8 cellular contexts compared by ENCODE assay signal in genomic region chr14:100586520-100587247, GRCh38. TPM values are rescaled to one million over a fixed set of nuclear protein-coding genes. Genes with fewer than 3 reads are reported as not detected.
DNase-seq lines count a peak whose midpoint lies in the region; ATAC-seq, FAIRE-seq and TF ChIP-seq lines count a peak whose summit lies in the region.

No MANE protein-coding gene starts in this region.

- DNase-seq in COLO829 (ENCODE audit: low spot score) (peak; percentile 49), foreskin melanocyte (peak; percentile 11), posterior vena cava (ENCODE audit: low spot score) (peak; percentile 75), GM19239 (ENCODE audit: insufficient read length, low spot score) (no peak)
- peak; percentile 16 for DNase-seq in activated CD8-positive, alpha-beta memory T cell treated with anti-CD3 and anti-CD28 coated beads, Interleukin-2, amount 50 U/mL, for 4 hours

- intact Hi-C loops in posterior vena cava (cut with DNase I): no loop called here

- ATAC-seq in HG03442 (IDR thresholded peaks at IDR 0.05; ENCODE audit: unreplicated experiment) (no peak), HG03342 (IDR thresholded peaks at IDR 0.05; ENCODE audit: unreplicated experiment) (no peak)

- no peak for FAIRE-seq in GM19239 (lab: Jason Lieb, UNC)

- no peak for TF ChIP-seq EP300 in Ishikawa (IDR thresholded peaks at IDR 0.05; ENCODE audit: borderline replicate concordance)

- no peak for TF ChIP-seq RAD21 in Ishikawa (IDR thresholded peaks at IDR 0.05; ENCODE audit: low read depth)

TF ChIP-seq in Ishikawa, 13 proteins besides CTCF, POLR2A, EP300 and RAD21:
- TF ChIP-seq TEAD4 (IDR thresholded peaks at IDR 0.05): peak; percentile 31; the same call in 1 of the 2 replicates
- no peak for TF ChIP-seq FOXM1 (IDR thresholded peaks at IDR 0.05; ENCODE audit: borderline replicate concordance, low read depth)
- TF ChIP-seq EGR1 (IDR thresholded peaks at IDR 0.05): peak; percentile 74
- peak; percentile 63 for TF ChIP-seq ZBTB7A (IDR thresholded peaks at IDR 0.05; ENCODE audit: low read depth)
- TF ChIP-seq YY1 (IDR thresholded peaks at IDR 0.05; ENCODE audit: low read depth): no peak
- TF ChIP-seq MAX (IDR thresholded peaks at IDR 0.05): peak; percentile 85
- TF ChIP-seq TCF12 (IDR thresholded peaks at IDR 0.05; ENCODE audit: low read depth): peak; percentile 56; the same call in 1 of the 2 replicates
- 0 out of 2 replicates have a peak, but pooled peaks have one; percentile 6 for TF ChIP-seq REST (IDR thresholded peaks at IDR 0.05; ENCODE audit: low read depth)

RNA-seq across cellular contexts. Expression of gene BEGAIN, which starts 0.5 kb away (rescaled TPM):
- 1 to 10 TPM in 1 of 2 donors, under 1 TPM in 1; 0.56 to 1.2 TPM for total RNA-seq in posterior vena cava
